Comparison of ENCODE assay signal across 8 cellular contexts in genomic region chr20:10476319-10476724, GRCh38.
DNase-seq lines count a peak whose midpoint lies in the region; ATAC-seq and TF ChIP-seq lines count a peak whose summit lies in the region.

No MANE protein-coding gene starts in this region.

- no peaks in the 10 kb centered on the region for H3K36me3 Mint-ChIP-seq in stimulated activated effector memory CD8-positive, alpha-beta T cell treated with anti-CD3 and anti-CD28 coated beads, Interleukin-12 subunit alpha, Interleukin-12 subunit beta, amount 100 ng/mL, for 72 hours

- H3K9me3 Mint-ChIP-seq in stimulated activated effector memory CD8-positive, alpha-beta T cell treated with anti-CD3 and anti-CD28 coated beads, Interleukin-12 subunit alpha, Interleukin-12 subunit beta, amount 100 ng/mL, for 72 hours, result no peaks in the 10 kb centered on the region

- H4K20me1 ChIP-seq in KMS-11 (ENCODE audit: insufficient read depth), result no peaks in the 10 kb centered on the region

- no peaks in the 10 kb centered on the region for H3K79me2 ChIP-seq in KMS-11 (ENCODE audit: insufficient read depth, low read depth)

- peak overlapping the region; percentile 15; the same call in 1 of the 2 replicates for H3K9ac ChIP-seq in KMS-11

- H3K27ac ChIP-seq in KMS-11, result peak overlapping the region; percentile 49; the same call in 1 of the 2 replicates

- H3K27me3 ChIP-seq in KMS-11 (ENCODE audit: insufficient read depth, low read depth), result no peaks in the 10 kb centered on the region

- H3K4me1 Mint-ChIP-seq in stimulated activated effector memory CD8-positive, alpha-beta T cell treated with anti-CD3 and anti-CD28 coated beads, Interleukin-12 subunit alpha, Interleukin-12 subunit beta, amount 100 ng/mL, for 72 hours, result peaks cover 15% of the 10 kb centered on the region

- no peak overlapping the region for H3K4me3 ChIP-seq in KMS-11 (IDR thresholded peaks at IDR 0.05; ENCODE audit: insufficient read depth, low read depth, low read length)

- no peaks in the 10 kb centered on the region for H3K36me3 ChIP-seq in KMS-11 (ENCODE audit: insufficient read depth)

- peaks cover 18% of the 10 kb centered on the region for H3K4me1 ChIP-seq in KMS-11 (ENCODE audit: low read depth, poor library complexity, severe bottlenecking)

- H2AFZ ChIP-seq in KMS-11 (ENCODE audit: low read depth), result no peak overlapping the region; the same call in 1 of the 2 replicates

- ATAC-seq in GM18498 (IDR thresholded peaks at IDR 0.05; ENCODE audit: unreplicated experiment), result peak; percentile 73
- ATAC-seq in GM21825 (IDR thresholded peaks at IDR 0.05; ENCODE audit: unreplicated experiment), result peak; percentile 84
- ATAC-seq in stimulated activated effector memory CD8-positive, alpha-beta T cell treated with anti-CD3 and anti-CD28 coated beads, Interleukin-12 subunit alpha, Interleukin-12 subunit beta, amount 100 ng/mL, for 72 hours, result no peak

- DNase-seq in kidney tubule cell (ENCODE audit: low spot score) (peak; percentile 21), NCI-H446 (lab: John Stamatoyannopoulos, UW) (no peak), NCI-H187 (lab: John Stamatoyannopoulos, UW) (no peak), NCI-H524 treated with DMSO at 0.1 percent for 48 hours (lab: John Stamatoyannopoulos, UW) (no peak)
- DNase-seq in stimulated activated effector memory CD8-positive, alpha-beta T cell treated with anti-CD3 and anti-CD28 coated beads, Interleukin-12 subunit alpha, Interleukin-12 subunit beta, amount 100 ng/mL, for 72 hours (ENCODE audit: low spot score in 2 of 2), result no peak

- no peak overlapping the region for H3K4me3 Mint-ChIP-seq in stimulated activated effector memory CD8-positive, alpha-beta T cell treated with anti-CD3 and anti-CD28 coated beads, Interleukin-12 subunit alpha, Interleukin-12 subunit beta, amount 100 ng/mL, for 72 hours

- peak; percentile 21; the same call in 1 of the 2 replicates for TF ChIP-seq CTCF in KMS-11 (conservative IDR thresholded peaks at IDR 0.05; ENCODE audit: low read depth, low read length)

- no peak overlapping the region for H3K27ac Mint-ChIP-seq in stimulated activated effector memory CD8-positive, alpha-beta T cell treated with anti-CD3 and anti-CD28 coated beads, Interleukin-12 subunit alpha, Interleukin-12 subunit beta, amount 100 ng/mL, for 72 hours

- H3K4me2 ChIP-seq in KMS-11, result peak overlapping the region; percentile 68; the same call in 1 of the 2 replicates
